Comparison of ENCODE assay signal across 1 cellular context in the genomic region with DNA sequence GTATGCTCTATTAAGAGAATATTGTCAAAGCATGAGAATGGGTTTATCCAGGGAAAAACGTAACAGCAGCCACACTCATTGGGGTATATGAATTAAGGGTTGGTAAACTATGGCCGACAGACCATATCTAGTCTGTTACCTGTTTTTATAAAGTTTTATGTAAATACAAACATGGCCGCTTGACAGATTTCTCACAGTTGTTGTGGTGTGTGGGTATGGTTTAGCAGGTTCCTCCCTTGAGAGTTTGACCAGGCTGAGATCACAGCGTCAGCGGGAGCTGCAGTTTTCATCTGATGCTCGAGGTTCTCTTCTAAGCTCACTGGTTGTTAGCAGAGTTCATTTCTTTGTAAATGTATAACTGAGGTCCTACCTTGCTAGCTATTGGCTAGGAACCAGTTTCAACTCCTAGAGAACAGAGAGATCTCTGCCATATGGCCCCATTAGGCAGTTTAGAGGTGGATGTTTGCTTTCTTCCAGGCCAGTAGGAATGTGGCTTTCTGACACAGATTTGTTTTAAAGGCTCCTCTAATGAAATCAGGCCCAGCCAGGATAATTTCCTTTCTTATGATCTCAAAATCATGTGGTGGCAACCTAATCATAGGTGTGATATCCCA.
TF ChIP-seq lines count a peak whose summit lies in the region.

No MANE protein-coding gene starts in this region.

TF ChIP-seq in WTC11, 78 proteins besides CTCF, POLR2A, EP300 and RAD21 (continued from another document):
- TF ChIP-seq ZNF263 (CRISPR knock-in tag; IDR thresholded peaks at IDR 0.05; ENCODE audit: low read depth): no peak
- no peak for TF ChIP-seq CDX4 (CRISPR knock-in tag; IDR thresholded peaks at IDR 0.05; ENCODE audit: borderline replicate concordance)
